17 cellular contexts compared by ENCODE assay signal in genomic region chr15:83115831-83116565, GRCh38. TPM values are rescaled to one million over a fixed set of nuclear protein-coding genes. Genes with fewer than 3 reads are reported as not detected.
DNase-seq lines count a peak whose midpoint lies in the region; ATAC-seq and TF ChIP-seq lines count a peak whose summit lies in the region.
"Had no signal": no experiment of that assay in that cellular context is flagged by ENCODE, and none has a peak within 500 bp of the region (broad histone marks: within the 10 kb centered on the region; RNA-seq: fewer than 3 reads in every experiment).

No MANE protein-coding gene starts in this region.

- H3K4me3 Mint-ChIP-seq in activated CD4-positive, alpha-beta T cell treated with anti-CD3 and anti-CD28 coated beads, Interleukin-2, amount 10 ng/mL, durations not matched to agents 7 days and 5 days: no peak overlapping the region
- H3K4me3 Mint-ChIP-seq in natural killer cell: no peak overlapping the region
- H3K4me3 Mint-ChIP-seq: brain had no signal

- no peaks in the 10 kb centered on the region for H3K9me3 Mint-ChIP-seq in activated CD4-positive, alpha-beta T cell treated with anti-CD3 and anti-CD28 coated beads, Interleukin-2, amount 10 ng/mL, durations not matched to agents 7 days and 5 days
- H3K9me3 Mint-ChIP-seq in natural killer cell: no peaks in the 10 kb centered on the region
- H3K9me3 Mint-ChIP-seq: brain had no signal

- TF ChIP-seq CTCF in natural killer cell (IDR thresholded peaks at IDR 0.05): no peak

- POLR2A ChIA-PET in activated CD4-positive, alpha-beta T cell treated with anti-CD3 and anti-CD28 coated beads, Interleukin-2, amount 10 ng/mL, durations not matched to agents 7 days and 5 days (lab: Charles Lee): no interaction called here

- ATAC-seq in GM21515 (IDR thresholded peaks at IDR 0.05; ENCODE audit: unreplicated experiment) (peak; percentile 75), HG03097 (IDR thresholded peaks at IDR 0.05; ENCODE audit: low FRiP score, unreplicated experiment) (peak; percentile 62), natural killer cell (no peak)
- ATAC-seq: foreskin keratinocyte, Panc1 had no signal

- H3K27me3 Mint-ChIP-seq in activated CD4-positive, alpha-beta T cell treated with anti-CD3 and anti-CD28 coated beads, Interleukin-2, amount 10 ng/mL, durations not matched to agents 7 days and 5 days: peaks cover 2% of the 10 kb centered on the region
- no peaks in the 10 kb centered on the region for H3K27me3 Mint-ChIP-seq in natural killer cell (ENCODE audit: low read depth in 2 of 2)

- peak overlapping the region; percentile 7 for H3K27ac Mint-ChIP-seq in activated CD4-positive, alpha-beta T cell treated with anti-CD3 and anti-CD28 coated beads, Interleukin-2, amount 10 ng/mL, durations not matched to agents 7 days and 5 days
- H3K27ac Mint-ChIP-seq in natural killer cell: no peak overlapping the region
- H3K27ac Mint-ChIP-seq: brain had no signal

- peaks cover 5% of the 10 kb centered on the region for H3K4me1 Mint-ChIP-seq in activated CD4-positive, alpha-beta T cell treated with anti-CD3 and anti-CD28 coated beads, Interleukin-2, amount 10 ng/mL, durations not matched to agents 7 days and 5 days
- peaks cover 0 to 11% of the 10 kb centered on the region in 2 donors for H3K4me1 Mint-ChIP-seq in natural killer cell
- H3K4me1 Mint-ChIP-seq: brain had no signal

- CTCF ChIA-PET in activated CD4-positive, alpha-beta T cell treated with anti-CD3 and anti-CD28 coated beads, Interleukin-2, amount 10 ng/mL, durations not matched to agents 7 days and 5 days (lab: Charles Lee): interaction anchor here (0.7 kb wide), 1 partner anchor 14 kb away, joined by 3 read pairs; no protein-coding TSS in a partner anchor

- peaks cover 35% of the 10 kb centered on the region for H3K36me3 Mint-ChIP-seq in activated CD4-positive, alpha-beta T cell treated with anti-CD3 and anti-CD28 coated beads, Interleukin-2, amount 10 ng/mL, durations not matched to agents 7 days and 5 days (ENCODE audit: low read depth)
- H3K36me3 Mint-ChIP-seq in natural killer cell: no peaks in the 10 kb centered on the region

- no peak for DNase-seq in activated CD4-positive, alpha-beta T cell treated with anti-CD3 and anti-CD28 coated beads, Interleukin-2, amount 10 ng/mL, durations not matched to agents 7 days and 5 days
- DNase-seq in activated CD4-positive, alpha-beta T cell treated with anti-CD3 and anti-CD28 coated beads, Interleukin-2, amount 50 U/mL, for 1 hour: no peak
- DNase-seq in renal cortical epithelial cell (ENCODE audit: low read depth) (peak; percentile 12), natural killer cell (no peak)
- no peak for DNase-seq in activated naive CD4-positive, alpha-beta T cell treated with anti-CD3 and anti-CD28 coated beads, Interleukin-2, amount 50 U/mL, for 16 hours
- no peak for DNase-seq in central memory CD4-positive, alpha-beta T cell
- DNase-seq: foreskin keratinocyte, IMR-90, NCI-H1105 treated with DMSO at 0.1 percent for 48 hours, NCI-H446 treated with DMSO at 0.1 percent for 48 hours, SW 1271, thyroid gland had no signal

- intact Hi-C loops in natural killer cell (cut with micrococcal nuclease): no loop called here

RNA-seq across cellular contexts. Expression of gene TM6SF1, which starts 8.6 kb away (rescaled TPM):
- total RNA-seq in activated CD4-positive, alpha-beta T cell treated with anti-CD3 and anti-CD28 coated beads, Interleukin-2, amount 10 ng/mL, durations not matched to agents 7 days and 5 days: 10 to 100 TPM in 1 of 2 experiments, 1 to 10 TPM in 1; 9.4 to 12.5 TPM
- 0.52 TPM in 1 of 2 replicates, not detected in the other for total RNA-seq in renal cortical epithelial cell
- total RNA-seq in natural killer cell: 10 to 100 TPM; 10.4 to 15.5 (median 12.6) TPM
- total RNA-seq: A172, foreskin keratinocyte had no signal

RNA-seq across cellular contexts. Expression of gene BTBD1, which starts 48.9 kb away (rescaled TPM):
- 10 to 100 TPM; 50.4 to 61.0 TPM for total RNA-seq in activated CD4-positive, alpha-beta T cell treated with anti-CD3 and anti-CD28 coated beads, Interleukin-2, amount 10 ng/mL, durations not matched to agents 7 days and 5 days
- total RNA-seq in renal cortical epithelial cell: 70.8 and 86.8 TPM in 2 replicates
- total RNA-seq in natural killer cell: 10 to 100 TPM; 42.5 to 54.4 (median 54.0) TPM

Comparison
In these comparisons a context has a peak if more than half of its experiments do, and no peak if none do; other contexts are left out.
1. ATAC-seq: peak in GM21515 (single experiment) and HG03097 (single experiment); none in natural killer cell (0 of 3).